In genomic region chr2:71789556-71790219, GRCh38 we compare ENCODE assay signal across 15 cellular contexts.
A peak's percentile ranks its signal among the peaks of the same experiment; 100 is the strongest.
DNase-seq lines count a peak whose midpoint lies in the region; ATAC-seq and TF ChIP-seq lines count a peak whose summit lies in the region.
"Had no signal": no experiment of that assay in that cellular context is flagged by ENCODE, and none has a peak within 500 bp of the region (broad histone marks: within the 10 kb centered on the region; RNA-seq: fewer than 3 reads in every experiment).

No MANE protein-coding gene starts in this region.

- no peak for ATAC-seq in DND-41 (ENCODE audit: insufficient read depth, low read depth)
- ATAC-seq: activated naive CD8-positive, alpha-beta T cell treated with anti-CD3 and anti-CD28 coated beads, Interleukin-2, amount 50 U/mL, for 24 hours; psoas muscle; T-cell had no signal

- no peaks in the 10 kb centered on the region for H3K36me3 ChIP-seq in DND-41 (ENCODE audit: insufficient read depth, low read length)

- H3K79me2 ChIP-seq in DND-41 (ENCODE audit: insufficient read depth, low read length): no peaks in the 10 kb centered on the region

- no peak overlapping the region for H3K4me2 ChIP-seq in DND-41 (ENCODE audit: insufficient read depth, low read length)

- H3K27me3 Mint-ChIP-seq in HFFc6 (ENCODE audit: insufficient read depth): peaks cover 7% of the 10 kb centered on the region
- peaks cover 27% of the 10 kb centered on the region for H3K27me3 Mint-ChIP-seq in progenitor cell of endocrine pancreas
- H3K27me3 Mint-ChIP-seq: activated naive CD8-positive, alpha-beta T cell treated with anti-CD3 and anti-CD28 coated beads, Interleukin-2, amount 50 U/mL, for 24 hours had no signal

- H3K4me3 ChIP-seq in DND-41 (ENCODE audit: low read depth in 1 of 2, low read length in 2 of 2) (no peak overlapping the region), cardiac fibroblast (replicated peaks in 1 of 2; ENCODE audit: low read depth in 2 of 2, low read length in 2 of 2) (no peak overlapping the region)
- H3K4me3 ChIP-seq: psoas muscle had no signal

- no peak overlapping the region for H2AFZ ChIP-seq in DND-41 (ENCODE audit: low read depth, low read length)

- H3K4me3 Mint-ChIP-seq in HFFc6 (no peak overlapping the region), progenitor cell of endocrine pancreas (ENCODE audit: low read depth) (no peak overlapping the region)
- H3K4me3 Mint-ChIP-seq: activated naive CD8-positive, alpha-beta T cell treated with anti-CD3 and anti-CD28 coated beads, Interleukin-2, amount 50 U/mL, for 24 hours; central memory CD8-positive, alpha-beta T cell; T-cell had no signal

- TF ChIP-seq CTCF in DND-41 (IDR thresholded peaks at IDR 0.05; ENCODE audit: borderline replicate concordance, extremely low read depth, low read length, poor library complexity, severe bottlenecking) (peak; percentile 15), HFFc6 (IDR thresholded peaks at IDR 0.05) (peak; percentile 65), cardiac fibroblast (IDR thresholded peaks at IDR 0.05; ENCODE audit: low read depth, low read length) (peak; percentile 12), progenitor cell of endocrine pancreas (IDR thresholded peaks at IDR 0.05; ENCODE audit: unreplicated experiment) (peak; percentile 9)

- H3K27ac ChIP-seq in DND-41 (ENCODE audit: low read length): no peak overlapping the region
- H3K27ac ChIP-seq: psoas muscle had no signal

- H3K4me1 Mint-ChIP-seq in HFFc6 (ENCODE audit: low read depth): peaks cover 35% of the 10 kb centered on the region
- peaks cover 13% of the 10 kb centered on the region for H3K4me1 Mint-ChIP-seq in progenitor cell of endocrine pancreas (ENCODE audit: low read depth)
- H3K4me1 Mint-ChIP-seq: activated naive CD8-positive, alpha-beta T cell treated with anti-CD3 and anti-CD28 coated beads, Interleukin-2, amount 50 U/mL, for 24 hours; central memory CD8-positive, alpha-beta T cell; T-cell had no signal

- H3K9me3 ChIP-seq in DND-41 (ENCODE audit: insufficient read depth, low read length, severe bottlenecking): no peaks in the 10 kb centered on the region
- H3K9me3 ChIP-seq: psoas muscle had no signal

- no peaks in the 10 kb centered on the region for H4K20me1 ChIP-seq in DND-41 (ENCODE audit: insufficient read depth, low read length)

- H3K27me3 ChIP-seq in DND-41 (ENCODE audit: insufficient read depth, low read length, poor library complexity): no peaks in the 10 kb centered on the region

- H3K9ac ChIP-seq in DND-41 (ENCODE audit: low read depth, low read length): no peak overlapping the region

- H3K4me1 ChIP-seq in DND-41 (ENCODE audit: insufficient read depth, low read length): no peaks in the 10 kb centered on the region

- H3K9me3 Mint-ChIP-seq in HFFc6: no peaks in the 10 kb centered on the region
- H3K9me3 Mint-ChIP-seq in progenitor cell of endocrine pancreas (ENCODE audit: low read depth): no peaks in the 10 kb centered on the region
- H3K9me3 Mint-ChIP-seq: activated naive CD8-positive, alpha-beta T cell treated with anti-CD3 and anti-CD28 coated beads, Interleukin-2, amount 50 U/mL, for 24 hours; central memory CD8-positive, alpha-beta T cell; T-cell had no signal

- H3K36me3 Mint-ChIP-seq in HFFc6 (ENCODE audit: low read depth): no peaks in the 10 kb centered on the region
- no peaks in the 10 kb centered on the region for H3K36me3 Mint-ChIP-seq in progenitor cell of endocrine pancreas (ENCODE audit: insufficient read depth)
- H3K36me3 Mint-ChIP-seq: T-cell had no signal

- H3K27ac Mint-ChIP-seq in HFFc6 (no peak overlapping the region), progenitor cell of endocrine pancreas (no peak overlapping the region)
- H3K27ac Mint-ChIP-seq: activated naive CD8-positive, alpha-beta T cell treated with anti-CD3 and anti-CD28 coated beads, Interleukin-2, amount 50 U/mL, for 24 hours; T-cell had no signal

- DNase-seq in DND-41: no peak
- no peak for DNase-seq in HFFc6
- peak; percentile 18 to 26 for DNase-seq in cardiac fibroblast (ENCODE audit: low read depth in 2 of 2)
- no peak for DNase-seq in progenitor cell of endocrine pancreas (ENCODE audit: low spot score, unreplicated experiment)
- DNase-seq in NCI-H2029 treated with DMSO at 0.1 percent for 48 hours (lab: John Stamatoyannopoulos, UW): no peak
- no peak for DNase-seq in GOT3 (lab: John Stamatoyannopoulos, UW)
- DNase-seq in HK-2 (ENCODE audit: unreplicated experiment): no peak
- DNase-seq: activated CD4-positive, alpha-beta T cell treated with anti-CD3 and anti-CD28 coated beads for 1 hour; activated naive CD8-positive, alpha-beta T cell treated with anti-CD3 and anti-CD28 coated beads, Interleukin-2, amount 50 U/mL, for 24 hours; NCI-H1105; NCI-H446 treated with DMSO at 0.1 percent for 48 hours; psoas muscle; stimulated activated CD4-positive, alpha-beta T cell treated with anti-CD3 and anti-CD28 coated beads, Interleukin-15, amount 100 ng/mL, for 24 hours; T-cell had no signal

Comparison
In these comparisons a context has a peak if more than half of its experiments do, and no peak if none do; other contexts are left out.
1. DNase-seq: peak in cardiac fibroblast (2 of 2); none in DND-41 (single experiment), HFFc6 (single experiment), progenitor cell of endocrine pancreas (single experiment), NCI-H2029 treated with DMSO at 0.1 percent for 48 hours (single experiment), GOT3 (single experiment) and HK-2 (single experiment).
2. CTCF ChIP-seq: peak in every context shown above with its lines; median percentile 65 in HFFc6; 15 in DND-41; 12 in cardiac fibroblast; 9 in progenitor cell of endocrine pancreas.